In the genomic region with DNA sequence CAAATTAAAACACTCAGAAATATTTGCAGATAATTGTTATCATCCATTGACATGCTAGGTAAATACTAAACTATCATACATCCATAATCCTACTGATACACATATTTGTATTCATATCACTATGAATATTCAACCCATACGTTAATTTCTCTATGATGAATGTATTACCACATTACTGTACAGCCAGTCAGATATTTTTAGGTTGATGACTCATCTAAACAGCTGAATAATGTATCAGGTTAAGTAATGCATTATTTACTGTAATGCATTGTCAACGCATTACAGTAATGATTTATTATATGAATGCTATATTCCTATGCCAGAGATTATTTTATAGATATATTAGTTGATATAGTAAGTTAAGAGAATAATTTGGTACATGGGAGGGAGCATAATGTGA, we compare ENCODE assay signal across 25 cellular contexts. TPM values are rescaled to one million over a fixed set of nuclear protein-coding genes. Genes with fewer than 3 reads are reported as not detected.
"Had no signal": no experiment of that assay in that cellular context is flagged by ENCODE, and none has a peak within 500 bp of the region (broad histone marks: within the 10 kb centered on the region; RNA-seq: fewer than 3 reads in every experiment).

No MANE protein-coding gene starts in this region.

- DNase-seq: activated B cell treated with CpG ODN at 0.5 μM for 24 hours; activated CD4-positive, alpha-beta T cell treated with anti-CD3 and anti-CD28 coated beads, Interleukin-2, amount 50 U/mL, for 1 hour; activated CD8-positive, alpha-beta memory T cell treated with anti-CD3 and anti-CD28 coated beads, Interleukin-2, amount 10 ng/mL, durations not matched to agents 7 days and 5 days; activated CD8-positive, alpha-beta T cell treated with anti-CD3 and anti-CD28 coated beads for 36 hours; activated naive CD4-positive, alpha-beta T cell; activated T-cell treated with anti-CD3 and anti-CD28 coated beads, Interleukin-2, amount 50 U/mL, for 48 hours; aorta; body of pancreas; cerebellar nuclear complex; colonic mucosa; effector memory CD4-positive, alpha-beta T cell; gastrocnemius medialis; glutamatergic neuron; left cardiac atrium; left ventricle myocardium superior; mucosa of descending colon; right lobe of liver; stimulated activated CD4-positive, alpha-beta T cell treated with anti-CD3 and anti-CD28 coated beads, Interleukin-12 subunit alpha, Interleukin-12 subunit beta, amount 100 ng/mL, for 4 hours; stimulated activated CD4-positive, alpha-beta T cell treated with anti-CD3 and anti-CD28 coated beads, Interleukin-4, amount 100 ng/mL, for 1 hour; trophoblast cell had no signal

- H3K27ac ChIP-seq: body of pancreas, cardiac muscle cell, colonic mucosa, esophagus muscularis mucosa, gastrocnemius medialis, hepatocyte, right lobe of liver, skin epidermis, thoracic aorta had no signal

- H3K4me3 ChIP-seq: body of pancreas, cardiac muscle cell, colonic mucosa, esophagus muscularis mucosa, gastrocnemius medialis, hepatocyte, mucosa of descending colon, right lobe of liver, skin epidermis, thoracic aorta had no signal

- H3K36me3 ChIP-seq: cardiac muscle cell, colonic mucosa, esophagus muscularis mucosa, gastrocnemius medialis, right lobe of liver, thoracic aorta had no signal

- H3K9me3 ChIP-seq: body of pancreas, colonic mucosa, esophagus muscularis mucosa, gastrocnemius medialis, mucosa of descending colon, right lobe of liver, thoracic aorta had no signal

- H3K27me3 ChIP-seq: body of pancreas, cardiac muscle cell, colonic mucosa, esophagus muscularis mucosa, gastrocnemius medialis, hepatocyte, right lobe of liver had no signal

- ATAC-seq: activated CD8-positive, alpha-beta memory T cell treated with anti-CD3 and anti-CD28 coated beads, Interleukin-2, amount 10 ng/mL, durations not matched to agents 7 days and 5 days; activated CD8-positive, alpha-beta T cell treated with anti-CD3 and anti-CD28 coated beads for 36 hours; body of pancreas; gastrocnemius medialis; left cardiac atrium; left ventricle myocardium superior; mucosa of descending colon; right lobe of liver had no signal

- H3K4me1 ChIP-seq: body of pancreas, colonic mucosa, gastrocnemius medialis, right lobe of liver had no signal

RNA-seq across cellular contexts. Expression of gene VEGFC, which starts 37.1 kb away (rescaled TPM):
- total RNA-seq: activated B cell treated with CpG ODN at 0.5 μM for 24 hours; activated CD8-positive, alpha-beta memory T cell treated with anti-CD3 and anti-CD28 coated beads, Interleukin-2, amount 10 ng/mL, durations not matched to agents 7 days and 5 days; activated CD8-positive, alpha-beta T cell treated with anti-CD3 and anti-CD28 coated beads for 36 hours had no signal
